Comparison of ENCODE assay signal across 10 cellular contexts in genomic region chr1:162951553-162952315, GRCh38.
DNase-seq lines count a peak whose midpoint lies in the region; ATAC-seq and TF ChIP-seq lines count a peak whose summit lies in the region.
"Had no signal": no experiment of that assay in that cellular context is flagged by ENCODE, and none has a peak within 500 bp of the region (broad histone marks: within the 10 kb centered on the region; RNA-seq: fewer than 3 reads in every experiment).

No MANE protein-coding gene starts in this region.

- no peak for TF ChIP-seq CTCF in activated CD8-positive, alpha-beta T cell treated with anti-CD3 and anti-CD28 coated beads for 36 hours (IDR thresholded peaks at IDR 0.05)
- no peak for TF ChIP-seq CTCF in nephron progenitor cell (IDR thresholded peaks at IDR 0.05)

- no peak overlapping the region for H3K4me3 Mint-ChIP-seq in activated CD8-positive, alpha-beta T cell treated with anti-CD3 and anti-CD28 coated beads for 36 hours
- no peak overlapping the region for H3K4me3 Mint-ChIP-seq in activated CD8-positive, alpha-beta T cell treated with anti-CD3 and anti-CD28 coated beads, Interleukin-2, amount 10 ng/mL, durations not matched to agents 7 days and 5 days
- peak overlapping the region in 1 of 2 donors; percentile 3 for H3K4me3 Mint-ChIP-seq in stimulated activated naive B cell treated with anti-CD40 and anti-IgM and Interleukin-4, amounts not matched to agents 10 μg/mL and 1 μg/mL and 100 μg/mL, for 72 hours
- no peak overlapping the region for H3K4me3 Mint-ChIP-seq in nephron progenitor cell
- H3K4me3 Mint-ChIP-seq: B cell had no signal

- ATAC-seq in activated CD8-positive, alpha-beta T cell treated with anti-CD3 and anti-CD28 coated beads for 36 hours = peak; percentile 65
- no peak for ATAC-seq in activated CD8-positive, alpha-beta T cell treated with anti-CD3 and anti-CD28 coated beads, Interleukin-2, amount 10 ng/mL, durations not matched to agents 7 days and 5 days
- ATAC-seq in HG02610 (IDR thresholded peaks at IDR 0.05; ENCODE audit: unreplicated experiment) = peak; percentile 94
- peak; percentile 91 to 92 for ATAC-seq in stimulated activated naive B cell treated with anti-CD40 and anti-IgM and Interleukin-4, amounts not matched to agents 10 μg/mL and 1 μg/mL and 100 μg/mL, for 72 hours (replicated peaks)

- POLR2A ChIA-PET in activated CD8-positive, alpha-beta T cell treated with anti-CD3 and anti-CD28 coated beads for 36 hours (lab: Charles Lee) = interaction anchor here (0.6 kb wide), 1 partner anchor 11 kb away, joined by 3 read pairs; no protein-coding TSS in a partner anchor
- POLR2A ChIA-PET in activated CD8-positive, alpha-beta T cell treated with anti-CD3 and anti-CD28 coated beads, Interleukin-2, amount 10 ng/mL, durations not matched to agents 7 days and 5 days (lab: Charles Lee) = no interaction called here

- peaks cover 9% of the 10 kb centered on the region for H3K27me3 Mint-ChIP-seq in activated CD8-positive, alpha-beta T cell treated with anti-CD3 and anti-CD28 coated beads for 36 hours
- peaks cover 6% of the 10 kb centered on the region for H3K27me3 Mint-ChIP-seq in activated CD8-positive, alpha-beta T cell treated with anti-CD3 and anti-CD28 coated beads, Interleukin-2, amount 10 ng/mL, durations not matched to agents 7 days and 5 days (ENCODE audit: low read depth)
- peaks cover 8 to 10% of the 10 kb centered on the region in 2 donors for H3K27me3 Mint-ChIP-seq in stimulated activated naive B cell treated with anti-CD40 and anti-IgM and Interleukin-4, amounts not matched to agents 10 μg/mL and 1 μg/mL and 100 μg/mL, for 72 hours
- H3K27me3 Mint-ChIP-seq in nephron progenitor cell (ENCODE audit: low read depth, poor library complexity) = peaks cover 3% of the 10 kb centered on the region

- H3K9me3 Mint-ChIP-seq in activated CD8-positive, alpha-beta T cell treated with anti-CD3 and anti-CD28 coated beads for 36 hours = no peaks in the 10 kb centered on the region
- no peaks in the 10 kb centered on the region for H3K9me3 Mint-ChIP-seq in activated CD8-positive, alpha-beta T cell treated with anti-CD3 and anti-CD28 coated beads, Interleukin-2, amount 10 ng/mL, durations not matched to agents 7 days and 5 days (ENCODE audit: insufficient read depth)
- peaks cover 0 to 5% of the 10 kb centered on the region in 2 donors for H3K9me3 Mint-ChIP-seq in stimulated activated naive B cell treated with anti-CD40 and anti-IgM and Interleukin-4, amounts not matched to agents 10 μg/mL and 1 μg/mL and 100 μg/mL, for 72 hours
- no peaks in the 10 kb centered on the region for H3K9me3 Mint-ChIP-seq in nephron progenitor cell

- no peak overlapping the region for H3K27ac Mint-ChIP-seq in activated CD8-positive, alpha-beta T cell treated with anti-CD3 and anti-CD28 coated beads for 36 hours
- H3K27ac Mint-ChIP-seq in activated CD8-positive, alpha-beta T cell treated with anti-CD3 and anti-CD28 coated beads, Interleukin-2, amount 10 ng/mL, durations not matched to agents 7 days and 5 days = no peak overlapping the region
- no peak overlapping the region for H3K27ac Mint-ChIP-seq in stimulated activated naive B cell treated with anti-CD40 and anti-IgM and Interleukin-4, amounts not matched to agents 10 μg/mL and 1 μg/mL and 100 μg/mL, for 72 hours
- no peak overlapping the region for H3K27ac Mint-ChIP-seq in nephron progenitor cell
- H3K27ac Mint-ChIP-seq: B cell had no signal

- peaks cover 5% of the 10 kb centered on the region for H3K4me1 Mint-ChIP-seq in activated CD8-positive, alpha-beta T cell treated with anti-CD3 and anti-CD28 coated beads for 36 hours (ENCODE audit: low read depth)
- no peaks in the 10 kb centered on the region for H3K4me1 Mint-ChIP-seq in activated CD8-positive, alpha-beta T cell treated with anti-CD3 and anti-CD28 coated beads, Interleukin-2, amount 10 ng/mL, durations not matched to agents 7 days and 5 days (ENCODE audit: low read depth)
- H3K4me1 Mint-ChIP-seq in stimulated activated naive B cell treated with anti-CD40 and anti-IgM and Interleukin-4, amounts not matched to agents 10 μg/mL and 1 μg/mL and 100 μg/mL, for 72 hours = peaks cover 4 to 6% of the 10 kb centered on the region in 2 donors
- peaks cover 5% of the 10 kb centered on the region for H3K4me1 Mint-ChIP-seq in nephron progenitor cell
- H3K4me1 Mint-ChIP-seq: B cell had no signal

- CTCF ChIA-PET in activated CD8-positive, alpha-beta T cell treated with anti-CD3 and anti-CD28 coated beads for 36 hours (lab: Charles Lee) = interaction anchor here (1.5 kb wide), 2 partner anchors 41 to 104 kb away, joined by 3 read pairs; no protein-coding TSS in a partner anchor
- CTCF ChIA-PET in activated CD8-positive, alpha-beta T cell treated with anti-CD3 and anti-CD28 coated beads, Interleukin-2, amount 10 ng/mL, durations not matched to agents 7 days and 5 days (lab: Charles Lee) = interaction anchor here (1.4 kb wide), 1 partner anchor 9 kb away, joined by 3 read pairs; no protein-coding TSS in a partner anchor

- no peak for DNase-seq in activated CD8-positive, alpha-beta T cell treated with anti-CD3 and anti-CD28 coated beads for 36 hours
- no peak for DNase-seq in activated CD8-positive, alpha-beta T cell treated with anti-CD3 and anti-CD28 coated beads, Interleukin-2, amount 10 ng/mL, durations not matched to agents 7 days and 5 days
- DNase-seq in HT1080 (ENCODE audit: low read depth) = peak; percentile 47
- DNase-seq in stimulated activated naive B cell treated with anti-CD40 and anti-IgM and Interleukin-4, amounts not matched to agents 10 μg/mL and 1 μg/mL and 100 μg/mL, for 72 hours = no peak
- DNase-seq in nephron progenitor cell = no peak
- DNase-seq in NCI-H1048 (lab: John Stamatoyannopoulos, UW) = no peak
- DNase-seq in foreskin melanocyte = no peak
- DNase-seq: effector memory CD4-positive, alpha-beta T cell had no signal

- no peaks in the 10 kb centered on the region for H3K36me3 Mint-ChIP-seq in activated CD8-positive, alpha-beta T cell treated with anti-CD3 and anti-CD28 coated beads for 36 hours (ENCODE audit: low read depth)
- no peaks in the 10 kb centered on the region for H3K36me3 Mint-ChIP-seq in activated CD8-positive, alpha-beta T cell treated with anti-CD3 and anti-CD28 coated beads, Interleukin-2, amount 10 ng/mL, durations not matched to agents 7 days and 5 days (ENCODE audit: low read depth)
- no peaks in the 10 kb centered on the region for H3K36me3 Mint-ChIP-seq in stimulated activated naive B cell treated with anti-CD40 and anti-IgM and Interleukin-4, amounts not matched to agents 10 μg/mL and 1 μg/mL and 100 μg/mL, for 72 hours
- no peaks in the 10 kb centered on the region for H3K36me3 Mint-ChIP-seq in nephron progenitor cell (ENCODE audit: low read depth)

- intact Hi-C loops in activated CD8-positive, alpha-beta T cell treated with anti-CD3 and anti-CD28 coated beads for 36 hours (cut with micrococcal nuclease) = no loop called here
